Comparison of ENCODE assay signal across 17 cellular contexts in genomic region chr1:7526196-7526866, GRCh38.
A peak's percentile ranks its signal among the peaks of the same experiment; 100 is the strongest.
DNase-seq lines count a peak whose midpoint lies in the region; TF ChIP-seq lines count a peak whose summit lies in the region.
"Had no signal": no experiment of that assay in that cellular context is flagged by ENCODE, and none has a peak within 500 bp of the region (broad histone marks: within the 10 kb centered on the region; RNA-seq: fewer than 3 reads in every experiment).

No MANE protein-coding gene starts in this region.

- no peak; a peak in 1 of 4 replicates for TF ChIP-seq EP300 in SK-N-SH (IDR thresholded peaks at IDR 0.05; ENCODE audit: borderline replicate concordance in 1 of 2, low read depth in 1 of 2, low read length in 1 of 2)

- no peak overlapping the region for H3K9ac ChIP-seq in SK-N-SH
- no peak overlapping the region for H3K9ac ChIP-seq in smooth muscle cell (ENCODE audit: low read depth)
- H3K9ac ChIP-seq: BLaER1 treated with 17β-estradiol and CSF1 and Interleukin-3, amounts not matched to agents 10 nM and 100 nM had no signal

- no peak overlapping the region for H3K4me3 ChIP-seq in SK-N-SH (ENCODE audit: low read depth in 2 of 2, low read length in 1 of 2)
- no peak overlapping the region for H3K4me3 ChIP-seq in smooth muscle cell
- H3K4me3 ChIP-seq: BLaER1 treated with 17β-estradiol and CSF1 and Interleukin-3, amounts not matched to agents 10 nM and 100 nM; body of pancreas; Peyer's patch; skin epidermis had no signal

- H3K27ac ChIP-seq in SK-N-SH (ENCODE audit: low read depth in 2 of 2, low read length in 1 of 2) (peak overlapping the region; percentile 48 to 56; a peak in 2 of 4 replicates), smooth muscle cell (ENCODE audit: low read depth) (peak overlapping the region; percentile 65)
- H3K27ac ChIP-seq: BLaER1 treated with 17β-estradiol and CSF1 and Interleukin-3, amounts not matched to agents 10 nM and 100 nM; body of pancreas; Peyer's patch; skin epidermis had no signal

- no peaks in the 10 kb centered on the region for H3K27me3 ChIP-seq in SK-N-SH (ENCODE audit: insufficient read depth)
- H3K27me3 ChIP-seq in smooth muscle cell (ENCODE audit: low read depth), result no peaks in the 10 kb centered on the region
- H3K27me3 ChIP-seq: BLaER1 treated with 17β-estradiol and CSF1 and Interleukin-3, amounts not matched to agents 10 nM and 100 nM; body of pancreas; Peyer's patch had no signal

- no peaks in the 10 kb centered on the region for H3F3A ChIP-seq in SK-N-SH (replicated peaks; ENCODE audit: insufficient read depth)
- H3F3A ChIP-seq in smooth muscle cell (ENCODE audit: low read depth), result no peaks in the 10 kb centered on the region

- H3K4me1 ChIP-seq in SK-N-SH (ENCODE audit: control insufficient read depth in 1 of 2, insufficient read depth in 2 of 2, low read depth in 1 of 2, low read length in 1 of 2) (peaks cover 10 to 44% of the 10 kb centered on the region in 2 experiments; a peak in 3 of 4 replicates), smooth muscle cell (ENCODE audit: low read depth) (no peaks in the 10 kb centered on the region)
- H3K4me1 ChIP-seq: BLaER1 treated with 17β-estradiol and CSF1 and Interleukin-3, amounts not matched to agents 10 nM and 100 nM; body of pancreas; Peyer's patch had no signal

- H3K9me3 ChIP-seq in SK-N-SH (no peaks in the 10 kb centered on the region), smooth muscle cell (replicated peaks; ENCODE audit: low read depth) (no peaks in the 10 kb centered on the region)
- H3K9me3 ChIP-seq: BLaER1 treated with 17β-estradiol and CSF1 and Interleukin-3, amounts not matched to agents 10 nM and 100 nM; body of pancreas; Peyer's patch had no signal

- POLR2A ChIA-PET in SK-N-SH (lab: Yijun Ruan, JAX), result interaction anchor here (0.7 kb wide), 1 partner anchor 48 kb away, joined by 3 read pairs; no protein-coding TSS in a partner anchor

- no peak for TF ChIP-seq CTCF in SK-N-SH (IDR thresholded peaks at IDR 0.05)
- no peak for TF ChIP-seq CTCF in smooth muscle cell (IDR thresholded peaks at IDR 0.05; ENCODE audit: borderline replicate concordance, insufficient read depth, poor library complexity, severe bottlenecking)

- CTCF ChIA-PET in SK-N-SH (lab: Yijun Ruan, JAX), result interaction anchor here (1.1 to 3.4 kb wide), 5 partner anchors 10 to 121 kb away, joined by 3 to 16 read pairs (median 4); no protein-coding TSS in a partner anchor

- H3K4me2 ChIP-seq in SK-N-SH (no peak overlapping the region), smooth muscle cell (no peak overlapping the region)
- H3K4me2 ChIP-seq: BLaER1 treated with 17β-estradiol and CSF1 and Interleukin-3, amounts not matched to agents 10 nM and 100 nM had no signal

- no peak overlapping the region for H2AFZ ChIP-seq in SK-N-SH (ENCODE audit: low read depth)
- H2AFZ ChIP-seq in smooth muscle cell (ENCODE audit: low read depth), result no peak overlapping the region

- WGBS in SK-N-SH (ENCODE audit: low lambda C conversion rate), result 77% methylated on average over 9 of the region's 10 CpGs
- WGBS in smooth muscle cell (ENCODE audit: low lambda C conversion rate), result 68% methylated on average over 10 of the region's 10 CpGs

- H3K36me3 ChIP-seq in SK-N-SH (replicated peaks in 1 of 2; ENCODE audit: control insufficient read depth in 1 of 2, insufficient read depth in 2 of 2, low read length in 1 of 2) (no peaks in the 10 kb centered on the region), smooth muscle cell (ENCODE audit: low read depth) (no peaks in the 10 kb centered on the region)
- H3K36me3 ChIP-seq: BLaER1 treated with 17β-estradiol and CSF1 and Interleukin-3, amounts not matched to agents 10 nM and 100 nM; Peyer's patch had no signal

- H3K79me2 ChIP-seq in SK-N-SH (ENCODE audit: insufficient read depth) (no peaks in the 10 kb centered on the region), smooth muscle cell (ENCODE audit: low read depth) (no peaks in the 10 kb centered on the region)

- H4K20me1 ChIP-seq in SK-N-SH (ENCODE audit: insufficient read depth) (no peaks in the 10 kb centered on the region), smooth muscle cell (ENCODE audit: low read depth) (no peaks in the 10 kb centered on the region)

- H3K9me2 ChIP-seq in SK-N-SH, result no peaks in the 10 kb centered on the region

- DNase-seq in HPDE6-E6E7 (ENCODE audit: extremely low spot score) (peak; percentile 52), SK-N-SH (peak; percentile 71), islet precursor cell (peak; percentile 93), smooth muscle cell (lab: John Stamatoyannopoulos, UW; ENCODE audit: unreplicated experiment) (no peak), NOMO-1 treated with DMSO at 0.1 percent for 48 hours (lab: John Stamatoyannopoulos, UW; ENCODE audit: unreplicated experiment) (no peak), T-helper 1 cell (no peak), NCI-H226 (no peak)
- DNase-seq: body of pancreas; left ventricle myocardium superior; NCI-H1417 treated with DMSO at 0.1 percent for 48 hours; NCI-H2171 treated with DMSO at 0.1 percent for 48 hours; NCI-H82; stimulated activated CD4-positive, alpha-beta T cell treated with anti-CD3 and anti-CD28 coated beads, Interleukin-4, amount 100 ng/mL, for 24 hours; substantia nigra had no signal

- TF ChIP-seq RAD21 in SK-N-SH (IDR thresholded peaks at IDR 0.05; ENCODE audit: low read length), result no peak

TF ChIP-seq in SK-N-SH, 30 proteins besides CTCF, POLR2A, EP300 and RAD21:
- TF ChIP-seq FOXJ3 (CRISPR knock-in tag; IDR thresholded peaks at IDR 0.05) (0 out of 2 replicates have a peak, but pooled peaks have one; percentile 29), RCOR1 (IDR thresholded peaks at IDR 0.05; ENCODE audit: low read length) (no peak)

Comparison
In these comparisons a context has a peak if more than half of its experiments do, and no peak if none do; other contexts are left out.
1. DNase-seq: peak in HPDE6-E6E7 (single experiment), SK-N-SH (single experiment) and islet precursor cell (single experiment); none in smooth muscle cell (single experiment), NOMO-1 treated with DMSO at 0.1 percent for 48 hours (single experiment), T-helper 1 cell (0 of 5) and NCI-H226 (single experiment).